In the genomic region with DNA sequence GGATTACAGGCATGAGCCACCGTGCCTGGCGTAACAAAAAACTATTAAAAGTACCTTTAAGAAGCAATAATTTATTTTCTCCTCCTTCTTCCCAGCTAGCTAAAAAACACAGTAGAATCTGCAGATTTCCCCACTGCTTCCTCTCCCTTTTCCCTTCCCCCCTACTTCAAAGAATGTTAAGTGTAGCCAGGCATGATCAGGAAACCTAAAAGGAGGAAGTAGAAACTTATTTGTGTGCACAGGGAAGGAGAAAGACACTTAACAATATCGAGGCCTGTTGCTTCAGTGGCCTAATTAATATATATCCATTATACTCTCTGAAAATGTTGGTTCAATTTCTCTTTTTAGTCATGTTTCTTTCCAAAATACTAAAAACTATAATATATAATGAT, we compare ENCODE assay signal across 11 cellular contexts.
DNase-seq lines count a peak whose midpoint lies in the region; ATAC-seq and TF ChIP-seq lines count a peak whose summit lies in the region.
"Had no signal": no experiment of that assay in that cellular context is flagged by ENCODE, and none has a peak within 500 bp of the region (broad histone marks: within the 10 kb centered on the region; RNA-seq: fewer than 3 reads in every experiment).

No MANE protein-coding gene starts in this region.

- H3K4me2 ChIP-seq in DOHH2 (ENCODE audit: low read length): peak overlapping the region; percentile 92

- H4K20me1 ChIP-seq in DOHH2 (ENCODE audit: control insufficient read depth, insufficient read depth, low read depth, low read length): peaks cover 17% of the 10 kb centered on the region

- peak; percentile 81 for DNase-seq in NB4 (ENCODE audit: low read depth)
- no peak for DNase-seq in activated naive CD8-positive, alpha-beta T cell treated with anti-CD3 and anti-CD28 coated beads, Interleukin-2, amount 10 ng/mL, durations not matched to agents 7 days and 5 days
- no peak for DNase-seq in sigmoid colon
- no peak for DNase-seq in NK-92 treated with Interleukin-12 subunit alpha and Interleukin-12 subunit beta, amount 100 ng/mL, for 24 hours (lab: John Stamatoyannopoulos, UW)
- DNase-seq: esophagus squamous epithelium, occipital lobe, SHP77 treated with DMSO at 0.1 percent for 48 hours had no signal

- H3K4me3 ChIP-seq in DOHH2 (ENCODE audit: low read length): peak overlapping the region; percentile 75
- H3K4me3 ChIP-seq in NB4 (ENCODE audit: low read depth, low read length): no peak overlapping the region
- H3K4me3 ChIP-seq in sigmoid colon: no peak overlapping the region
- H3K4me3 ChIP-seq: esophagus squamous epithelium had no signal

- H3K9me2 ChIP-seq in DOHH2 (replicated peaks; ENCODE audit: control insufficient read depth, low read length): no peaks in the 10 kb centered on the region

- TF ChIP-seq POLR2A in NB4 (IDR thresholded peaks at IDR 0.05; ENCODE audit: extremely low read depth, insufficient read length): no peak
- TF ChIP-seq POLR2A in sigmoid colon (IDR thresholded peaks at IDR 0.05): no peak

- peak overlapping the region; percentile 58 for H3K4me3 Mint-ChIP-seq in activated naive CD8-positive, alpha-beta T cell treated with anti-CD3 and anti-CD28 coated beads, Interleukin-2, amount 10 ng/mL, durations not matched to agents 7 days and 5 days

- peaks cover 50% of the 10 kb centered on the region for H3K4me1 Mint-ChIP-seq in activated naive CD8-positive, alpha-beta T cell treated with anti-CD3 and anti-CD28 coated beads, Interleukin-2, amount 10 ng/mL, durations not matched to agents 7 days and 5 days

- H3K27ac ChIP-seq in DOHH2 (ENCODE audit: low read depth, low read length) (peak overlapping the region; percentile 89), sigmoid colon (peak overlapping the region; percentile 15 to 91 (median 90))

- TF ChIP-seq CTCF in DOHH2 (IDR thresholded peaks at IDR 0.05; ENCODE audit: low read depth, low read length, poor library complexity, severe bottlenecking) (no peak), NB4 (IDR thresholded peaks at IDR 0.05; ENCODE audit: low read depth, low read length) (no peak), sigmoid colon (IDR thresholded peaks at IDR 0.05) (no peak)

- POLR2A ChIA-PET in activated naive CD8-positive, alpha-beta T cell treated with anti-CD3 and anti-CD28 coated beads, Interleukin-2, amount 10 ng/mL, durations not matched to agents 7 days and 5 days (lab: Charles Lee): interaction anchor here (0.6 kb wide), 2 partner anchors 14 to 368 kb away, joined by 3 to 4 read pairs; no protein-coding TSS in a partner anchor

- H3K27ac Mint-ChIP-seq in activated naive CD8-positive, alpha-beta T cell treated with anti-CD3 and anti-CD28 coated beads, Interleukin-2, amount 10 ng/mL, durations not matched to agents 7 days and 5 days: no peak overlapping the region

- H3K27me3 ChIP-seq in DOHH2 (ENCODE audit: control insufficient read depth, low read length): no peaks in the 10 kb centered on the region
- no peaks in the 10 kb centered on the region for H3K27me3 ChIP-seq in sigmoid colon
- H3K27me3 ChIP-seq: esophagus squamous epithelium had no signal

- peaks cover 42% of the 10 kb centered on the region for H3K36me3 Mint-ChIP-seq in activated naive CD8-positive, alpha-beta T cell treated with anti-CD3 and anti-CD28 coated beads, Interleukin-2, amount 10 ng/mL, durations not matched to agents 7 days and 5 days

- peaks cover 85% of the 10 kb centered on the region for H3K4me1 ChIP-seq in DOHH2 (ENCODE audit: control insufficient read depth, low read length)
- peaks cover 0 to 84% (median 72%) of the 10 kb centered on the region in 4 donors for H3K4me1 ChIP-seq in sigmoid colon

- peaks cover 53% of the 10 kb centered on the region for H3F3A ChIP-seq in DOHH2 (ENCODE audit: control insufficient read depth, insufficient read depth)

- H3K36me3 ChIP-seq in DOHH2 (ENCODE audit: control insufficient read depth, low read length) (peaks cover 50% of the 10 kb centered on the region), sigmoid colon (no peaks in the 10 kb centered on the region)

- no peak for TF ChIP-seq EP300 in sigmoid colon (IDR thresholded peaks at IDR 0.05)

- H3K79me2 ChIP-seq in DOHH2 (ENCODE audit: control insufficient read depth, low read length): peaks cover 94% of the 10 kb centered on the region

- H3K9me3 ChIP-seq in DOHH2 (ENCODE audit: control insufficient read depth, insufficient read depth, low read length) (no peaks in the 10 kb centered on the region), sigmoid colon (no peaks in the 10 kb centered on the region)
- H3K9me3 ChIP-seq: esophagus squamous epithelium had no signal

- H3K27me3 Mint-ChIP-seq in activated naive CD8-positive, alpha-beta T cell treated with anti-CD3 and anti-CD28 coated beads, Interleukin-2, amount 10 ng/mL, durations not matched to agents 7 days and 5 days: no peaks in the 10 kb centered on the region

- intact Hi-C loops in sigmoid colon (cut with DNase I): loop anchor here (5.0 kb wide), 1 partner anchor 34 kb away; no protein-coding TSS in a partner anchor

- 56 to 64% methylated on average over 3 of the region's 3 CpGs for WGBS in sigmoid colon, 2 donors

- no peaks in the 10 kb centered on the region for H3K9me3 Mint-ChIP-seq in activated naive CD8-positive, alpha-beta T cell treated with anti-CD3 and anti-CD28 coated beads, Interleukin-2, amount 10 ng/mL, durations not matched to agents 7 days and 5 days

- no peak for ATAC-seq in activated naive CD8-positive, alpha-beta T cell treated with anti-CD3 and anti-CD28 coated beads, Interleukin-2, amount 10 ng/mL, durations not matched to agents 7 days and 5 days (ENCODE audit: low read depth)
- ATAC-seq in HG02840 (IDR thresholded peaks at IDR 0.05; ENCODE audit: low FRiP score, unreplicated experiment) (no peak), HG03520 (IDR thresholded peaks at IDR 0.05; ENCODE audit: unreplicated experiment) (no peak), GM21360 (IDR thresholded peaks at IDR 0.05; ENCODE audit: unreplicated experiment) (no peak)
